In the genomic region with DNA sequence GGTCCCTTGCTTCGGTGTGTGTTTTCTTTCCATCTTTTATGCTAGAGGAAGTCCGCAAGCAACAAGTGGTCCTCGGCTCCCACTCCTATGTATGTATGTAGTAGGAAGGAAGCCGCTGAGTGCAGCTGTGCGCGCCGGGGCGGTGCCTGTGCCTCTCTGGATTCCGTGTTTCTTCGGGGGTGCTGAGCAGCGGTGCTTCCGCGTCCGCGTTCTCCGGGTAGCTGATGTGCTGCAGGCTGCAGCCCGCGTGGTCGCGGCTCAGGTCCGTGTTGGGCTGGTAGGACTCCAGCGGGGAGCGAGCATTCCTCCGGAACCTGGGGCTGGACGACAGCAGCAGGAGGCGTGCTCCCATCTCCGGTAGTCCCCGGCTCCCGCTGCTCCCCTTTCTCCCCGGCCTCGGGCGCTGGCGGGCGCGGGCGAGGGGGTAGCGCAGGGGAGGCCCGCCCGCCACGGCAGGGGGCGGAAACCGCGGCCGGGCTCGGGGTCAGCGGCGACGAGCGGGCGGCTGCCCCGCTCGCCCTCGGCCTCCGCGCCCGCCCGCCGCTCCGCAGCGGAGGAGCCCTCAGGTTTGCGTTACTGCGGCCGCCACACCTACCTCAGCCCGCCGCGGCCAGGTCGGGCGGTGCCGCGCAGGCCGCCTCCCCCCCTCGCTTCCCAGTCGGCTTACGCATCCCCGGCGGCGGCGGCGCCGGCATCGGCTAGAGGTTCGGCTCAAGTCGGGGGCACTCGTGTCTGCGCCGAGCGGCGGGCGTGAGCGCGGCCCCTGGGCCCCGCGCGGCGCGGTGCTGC, we compare ENCODE assay signal across 8 cellular contexts. TPM values are rescaled to one million over a fixed set of nuclear protein-coding genes. Genes with fewer than 3 reads are reported as not detected.
DNase-seq lines count a peak whose midpoint lies in the region; ATAC-seq and TF ChIP-seq lines count a peak whose summit lies in the region.

No MANE protein-coding gene starts in this region.

- peaks cover 19% of the 10 kb centered on the region for H4K20me1 ChIP-seq in IMR-90 (ENCODE audit: insufficient read depth, low read length)

- ATAC-seq in GM21619 (IDR thresholded peaks at IDR 0.05; ENCODE audit: unreplicated experiment) (peak; percentile 39), IMR-90 (ENCODE audit: low read depth) (peak; percentile 67), heart right ventricle (peak in 6 of 8 donors; percentile 2 to 81 (median 46))
- ATAC-seq in activated naive CD4-positive, alpha-beta T cell treated with anti-CD3 and anti-CD28 coated beads, Interleukin-2, amount 50 U/mL, for 72 hours: peak; percentile 61 to 72

- H2BK5ac ChIP-seq in IMR-90 (ENCODE audit: low read depth, low read length, poor library complexity, severe bottlenecking): peak overlapping the region; percentile 79

- H3K56ac ChIP-seq in IMR-90 (ENCODE audit: extremely low read depth, insufficient read depth, low read length): no peak overlapping the region

- H2BK15ac ChIP-seq in IMR-90 (ENCODE audit: low read depth, low read length): no peak overlapping the region; the same call in 2 of the 3 replicates

- dilution Hi-C loops in IMR-90 (cut with HindIII; ENCODE audit: low sequenced_read_pairs, unreplicated experiment): no loop called here

- DNase-seq in ELR (ENCODE audit: low read depth) (peak; percentile 88), IMR-90 (peak; percentile 58), SK-N-DZ (ENCODE audit: low spot score) (peak; percentile 53), heart right ventricle (peak; percentile 40 to 60), progenitor cell of endocrine pancreas (ENCODE audit: low spot score, unreplicated experiment) (peak; percentile 37), ureter (ENCODE audit: low spot score) (peak; percentile 65)
- DNase-seq in activated naive CD4-positive, alpha-beta T cell treated with anti-CD3 and anti-CD28 coated beads, Interleukin-2, amount 50 U/mL, for 72 hours (ENCODE audit: low spot score in 2 of 2): peak; percentile 61 to 80

- H3K27ac ChIP-seq in IMR-90 (ENCODE audit: insufficient read depth, low read length) (peak overlapping the region; percentile 57), heart right ventricle (peak overlapping the region; percentile 38 to 91 (median 86))

- H3K27me3 ChIP-seq in IMR-90 (ENCODE audit: control insufficient read depth, insufficient read depth, low read length) (no peaks in the 10 kb centered on the region), heart right ventricle (no peaks in the 10 kb centered on the region)

- no peak overlapping the region for H2BK20ac ChIP-seq in IMR-90 (ENCODE audit: low read depth, low read length)

- TF ChIP-seq RAD21 in IMR-90 (IDR thresholded peaks at IDR 0.05; ENCODE audit: low read length): no peak

- H3K9me3 ChIP-seq in IMR-90 (ENCODE audit: control insufficient read depth, insufficient read depth, low read length): no peaks in the 10 kb centered on the region
- H3K9me3 ChIP-seq in heart right ventricle: no peaks in the 10 kb centered on the region

- no peaks in the 10 kb centered on the region for H3K9me3 Mint-ChIP-seq in activated naive CD4-positive, alpha-beta T cell treated with anti-CD3 and anti-CD28 coated beads, Interleukin-2, amount 50 U/mL, for 72 hours
- H3K9me3 Mint-ChIP-seq in progenitor cell of endocrine pancreas (ENCODE audit: low read depth): no peaks in the 10 kb centered on the region

- peak overlapping the region; percentile 83 to 92 for H3K27ac Mint-ChIP-seq in activated naive CD4-positive, alpha-beta T cell treated with anti-CD3 and anti-CD28 coated beads, Interleukin-2, amount 50 U/mL, for 72 hours
- H3K27ac Mint-ChIP-seq in progenitor cell of endocrine pancreas: peak overlapping the region; percentile 91

- peaks cover 34 to 48% of the 10 kb centered on the region in 2 experiments for H3K79me1 ChIP-seq in IMR-90 (ENCODE audit: low read depth in 1 of 2, low read length in 2 of 2)

- TF ChIP-seq POLR2A in IMR-90 (IDR thresholded peaks at IDR 0.05; ENCODE audit: low read depth, low read length): no peak

- H3K4me1 ChIP-seq in IMR-90 (ENCODE audit: control insufficient read depth, insufficient read depth, low read length) (peaks cover 8% of the 10 kb centered on the region), heart right ventricle (peaks cover 3 to 54% (median 17%) of the 10 kb centered on the region in 9 donors)

- peaks cover 51% of the 10 kb centered on the region for H3K27me3 Mint-ChIP-seq in progenitor cell of endocrine pancreas

- peaks cover 24 to 38% of the 10 kb centered on the region in 2 donors for H3K36me3 Mint-ChIP-seq in activated naive CD4-positive, alpha-beta T cell treated with anti-CD3 and anti-CD28 coated beads, Interleukin-2, amount 50 U/mL, for 72 hours
- H3K36me3 Mint-ChIP-seq in progenitor cell of endocrine pancreas (ENCODE audit: insufficient read depth): peaks cover 7% of the 10 kb centered on the region

- peak overlapping the region; percentile 78 for H3K4me3 Mint-ChIP-seq in progenitor cell of endocrine pancreas (ENCODE audit: low read depth)

- CTCF ChIA-PET in IMR-90 (lab: Yijun Ruan, JAX): no interaction called here

- in situ Hi-C loops in IMR-90 (cut with MboI; ENCODE audit: low sequenced_read_pairs): no loop called here

- H3K4me3 ChIP-seq in IMR-90 (ENCODE audit: insufficient read depth, low read depth, low read length): peak overlapping the region; percentile 85
- peak overlapping the region; percentile 36 to 94 (median 73) for H3K4me3 ChIP-seq in heart right ventricle

- WGBS in IMR-90 (ENCODE audit: extremely low coverage in 2 of 2, insufficient read length in 1 of 2), 2 experiments: 0% methylated on average over 52 of the region's 96 CpGs; no CpG with 5 or more reads in 1 of the 2 experiments
- WGBS in heart right ventricle, 2 donors: 1% methylated on average over 95 to 96 of the region's 96 CpGs

- H2AFZ ChIP-seq in IMR-90 (replicated peaks; ENCODE audit: low read length, poor library complexity): peak overlapping the region; percentile 93

- H4K5ac ChIP-seq in IMR-90 (ENCODE audit: low read depth, low read length): peak overlapping the region; percentile 56; the same call in 1 of the 2 replicates

- peak overlapping the region; percentile 59; the same call in 1 of the 2 replicates for H2BK120ac ChIP-seq in IMR-90 (ENCODE audit: low read depth, low read length)

- H3K4ac ChIP-seq in IMR-90 (ENCODE audit: low read depth, low read length): peak overlapping the region; percentile 86

- POLR2A ChIA-PET in IMR-90 (lab: Charles Lee; ENCODE audit: unreplicated experiment): no interaction called here

- H4K91ac ChIP-seq in IMR-90 (ENCODE audit: insufficient read depth, low read depth, low read length): peak overlapping the region; percentile 69

- H3K36me3 ChIP-seq in IMR-90 (ENCODE audit: control insufficient read depth, insufficient read depth, low read length) (no peaks in the 10 kb centered on the region; the same call in 1 of the 2 replicates), heart right ventricle (peaks cover 0 to 13% (median 0%) of the 10 kb centered on the region in 9 donors)

- intact Hi-C loops in IMR-90 (cut with micrococcal nuclease) (loop anchor here (5.0 kb wide), 1 partner anchor 241 kb away; the partner anchor contains the start of gene NOG), heart right ventricle (cut with DNase I) (loop anchor here in 2 of 10 donors (1.0 to 5.0 kb wide), 2 partner anchors 79 to 81 kb away; partner anchors contain the start of gene TRIM25 (in 2 of the 2))

- peaks cover 7% of the 10 kb centered on the region for H3K4me1 Mint-ChIP-seq in progenitor cell of endocrine pancreas (ENCODE audit: low read depth)

- peak overlapping the region; percentile 92; the same call in 1 of the 2 replicates for H3K23ac ChIP-seq in IMR-90 (ENCODE audit: low read depth, low read length)

- TF ChIP-seq CTCF in IMR-90 (conservative IDR thresholded peaks at IDR 0.05; ENCODE audit: low read depth, low read length): no peak
- no peak for TF ChIP-seq CTCF in heart right ventricle (IDR thresholded peaks at IDR 0.05)
- no peak for TF ChIP-seq CTCF in progenitor cell of endocrine pancreas (IDR thresholded peaks at IDR 0.05; ENCODE audit: unreplicated experiment)

- BruUV-seq in IMR-90 (replicated peaks; lab: Mats Ljungman, UMichigan): no TSS peak

- peak overlapping the region; percentile 95 for H2AK9ac ChIP-seq in IMR-90 (replicated peaks; ENCODE audit: low read depth, low read length, poor library complexity)

- peaks cover 21% of the 10 kb centered on the region for H3K9me1 ChIP-seq in IMR-90 (ENCODE audit: insufficient read depth, low read length)

- H3K14ac ChIP-seq in IMR-90 (replicated peaks; ENCODE audit: low read depth, low read length): peak overlapping the region; percentile 75

- peak overlapping the region; percentile 64 for H3K9ac ChIP-seq in IMR-90 (ENCODE audit: low read depth, low read length)

- H2AK5ac ChIP-seq in IMR-90 (ENCODE audit: low read depth, low read length): 0 out of 2 replicates have a peak overlapping the region, but pooled peaks have one; percentile 25

- H3K4me2 ChIP-seq in IMR-90 (ENCODE audit: low read depth, low read length): peak overlapping the region; percentile 91

- no peak overlapping the region for H3K18ac ChIP-seq in IMR-90 (ENCODE audit: low read depth, low read length)

- H4K8ac ChIP-seq in IMR-90 (ENCODE audit: low read depth in 2 of 2, low read length in 2 of 2): peak overlapping the region; percentile 20 to 85; a peak in 3 of 4 replicates

RNA-seq across cellular contexts. Expression of gene C17orf67, which starts 0.5 kb away (rescaled TPM):
- 0.18 and 0.56 TPM in 2 replicates for total RNA-seq in IMR-90 (2012; rRNA removed)
- polyA plus RNA-seq in IMR-90 (2012; rRNA removed): 1.1 TPM in 2 replicates
- 0.34 and 0.87 TPM in 2 replicates for polyA plus RNA-seq in IMR-90 (2012; cell fraction: cytosol; rRNA removed)
- 1.5 and 2.4 TPM in 2 replicates for polyA plus RNA-seq in IMR-90 (2012; cell fraction: nucleus; rRNA removed; ENCODE audit: low replicate concordance)
- 0.36 and 0.50 TPM in 2 replicates for polyA plus RNA-seq in SK-N-DZ (2014; cell fraction: cytosol; rRNA removed)
- polyA plus RNA-seq in SK-N-DZ (2014; cell fraction: nucleus; rRNA removed): 0.44 and 1.7 TPM in 2 replicates
- total RNA-seq in activated naive CD4-positive, alpha-beta T cell treated with anti-CD3 and anti-CD28 coated beads, Interleukin-2, amount 50 U/mL, for 72 hours: 1 to 10 TPM; 2.5 to 3.5 TPM
- 1 to 10 TPM in 3 of 10 donors, under 1 TPM in 7; 0.23 to 1.5 (median 0.91) TPM for total RNA-seq in heart right ventricle
- 1 to 10 TPM in 1 of 2 donors, under 1 TPM in 1; 0.25 to 2.2 TPM for polyA plus RNA-seq in heart right ventricle
- 0.65 and 1.1 TPM in 2 replicates for total RNA-seq in progenitor cell of endocrine pancreas
- total RNA-seq in ureter: 3.2 TPM

RNA-seq across cellular contexts. Expression of gene DGKE, which starts 0.7 kb away (rescaled TPM):
- total RNA-seq in IMR-90 (2012; rRNA removed) (4.7 and 5.0 TPM in 2 replicates), heart right ventricle (1 to 10 TPM; 2.0 to 5.3 (median 2.7) TPM), progenitor cell of endocrine pancreas (2.8 and 3.3 TPM in 2 replicates), ureter (15.4 TPM)
- polyA plus RNA-seq in IMR-90 (2012; rRNA removed) (2.4 and 3.9 TPM in 2 replicates), heart right ventricle (1 to 10 TPM in 1 of 2 donors, under 1 TPM in 1; 0.71 to 3.1 TPM)
- polyA plus RNA-seq in IMR-90 (2012; cell fraction: cytosol; rRNA removed): 1.0 and 1.4 TPM in 2 replicates
- 17.7 and 19.8 TPM in 2 replicates for polyA plus RNA-seq in IMR-90 (2012; cell fraction: nucleus; rRNA removed; ENCODE audit: low replicate concordance)
- polyA plus RNA-seq in SK-N-DZ (2014; cell fraction: cytosol; rRNA removed): 7.2 TPM in 2 replicates
- polyA plus RNA-seq in SK-N-DZ (2014; cell fraction: nucleus; rRNA removed): 14.2 and 15.5 TPM in 2 replicates
- 10 to 100 TPM; 29.8 to 30.0 TPM for total RNA-seq in activated naive CD4-positive, alpha-beta T cell treated with anti-CD3 and anti-CD28 coated beads, Interleukin-2, amount 50 U/mL, for 72 hours

Comparison
In these comparisons a context has a peak if more than half of its experiments do, and no peak if none do; other contexts are left out.
1. Peak in every context shown above with its lines: DNase-seq, ATAC-seq, H3K4me3 ChIP-seq and H3K27ac ChIP-seq.
2. DNase-seq: peak in every context shown above with its lines; median percentile 88 in ELR; 70 in activated naive CD4-positive, alpha-beta T cell treated with anti-CD3 and anti-CD28 coated beads, Interleukin-2, amount 50 U/mL, for 72 hours; 65 in ureter; 58 in IMR-90; 53 in SK-N-DZ; 50 in heart right ventricle; 37 in progenitor cell of endocrine pancreas.